ENCODE assay signal across 19 cellular contexts in the genomic region with DNA sequence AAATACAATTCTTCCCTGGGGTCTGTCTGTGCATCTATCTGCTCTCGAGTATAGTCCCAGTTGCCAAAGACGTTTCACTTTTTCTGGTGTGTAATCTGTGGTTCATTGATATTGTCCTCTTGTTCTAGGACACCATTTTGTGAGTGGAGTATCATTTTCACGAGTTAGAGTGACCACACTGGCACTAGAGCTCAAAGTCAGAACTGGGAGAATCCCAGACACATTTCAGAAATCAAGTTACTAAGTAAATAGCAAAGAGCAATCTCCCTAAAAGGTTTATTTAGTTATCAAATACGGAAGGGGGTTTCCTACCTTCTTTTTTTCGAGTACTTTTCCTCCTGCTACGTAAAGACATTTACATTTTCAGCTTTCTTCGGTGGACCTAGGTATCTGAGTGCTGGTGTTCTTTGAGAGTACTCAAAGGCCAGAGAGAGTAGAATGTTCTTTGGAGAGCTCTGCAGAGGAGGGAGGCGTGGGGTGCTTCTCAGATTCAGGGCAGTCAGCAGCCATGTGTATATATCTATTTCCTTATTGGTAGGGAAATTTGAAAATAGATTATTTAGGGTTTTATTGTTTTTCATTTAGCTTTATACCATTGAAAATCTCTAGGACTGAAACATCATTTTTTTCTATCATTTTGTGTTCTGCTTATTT.
"Had no signal": no experiment of that assay in that cellular context is flagged by ENCODE, and none has a peak within 500 bp of the region (broad histone marks: within the 10 kb centered on the region; RNA-seq: fewer than 3 reads in every experiment).

No MANE protein-coding gene starts in this region.

- H3K27ac ChIP-seq: adrenal gland, ascending aorta, foreskin keratinocyte, sigmoid colon, testis, upper lobe of left lung had no signal

- H3K36me3 ChIP-seq: adrenal gland, ascending aorta, sigmoid colon, upper lobe of left lung had no signal

- H3K4me1 ChIP-seq: ascending aorta, foreskin keratinocyte, testis had no signal

- DNase-seq: activated gamma-delta T cell treated with Interleukin-2 at 50 U/mL for 16 hours; activated T-cell treated with anti-CD3 and anti-CD28 coated beads, Interleukin-2, amount 50 U/mL, for 1 hour; adrenal gland; central memory CD4-positive, alpha-beta T cell; effector memory CD4-positive, alpha-beta T cell; foreskin keratinocyte; kidney; left ventricle myocardium superior; sigmoid colon; stimulated activated CD4-positive, alpha-beta T cell treated with anti-CD3 and anti-CD28 coated beads, Interleukin-15, amount 100 ng/mL, for 24 hours; stimulated activated CD8-positive, alpha-beta memory T cell treated with anti-CD3 and anti-CD28 coated beads, Interleukin-4, amount 100 ng/mL, for 48 hours; stimulated activated naive B cell treated with anti-CD40 and anti-IgM and Interleukin-4, amounts not matched to agents 10 μg/mL and 1 μg/mL and 100 μg/mL, for 72 hours; T1000; testis had no signal

- H3K4me3 ChIP-seq: adrenal gland, ascending aorta, sigmoid colon, smooth muscle cell, testis, upper lobe of left lung had no signal

- ATAC-seq: activated naive CD4-positive, alpha-beta T cell treated with anti-CD3 and anti-CD28 coated beads, Interleukin-2, amount 50 U/mL, for 72 hours; foreskin keratinocyte; left ventricle myocardium superior; stimulated activated naive B cell treated with anti-CD40 and anti-IgM and Interleukin-4, amounts not matched to agents 10 μg/mL and 1 μg/mL and 100 μg/mL, for 72 hours; WTC11 had no signal

- H3K9me3 ChIP-seq: adrenal gland, ascending aorta, sigmoid colon, testis, upper lobe of left lung had no signal

- H3K27me3 ChIP-seq: adrenal gland, ascending aorta, foreskin keratinocyte, sigmoid colon, testis, upper lobe of left lung had no signal
